8 cellular contexts compared by ENCODE assay signal in genomic region chr11:2400069-2400760, GRCh38. TPM values are rescaled to one million over a fixed set of nuclear protein-coding genes. Genes with fewer than 3 reads are reported as not detected.
DNase-seq lines count a peak whose midpoint lies in the region; ATAC-seq and TF ChIP-seq lines count a peak whose summit lies in the region.

TSSC4 (plus strand) TSS chr11:2400750; CDS start chr11:2402634, 1,884 bp downstream.

- peak within 1 kb of the TSS; percentile 89 to 93 for H3K4me3 ChIP-seq in ascending aorta
- peak within 1 kb of the TSS; percentile 68 for H3K4me3 ChIP-seq in right cardiac atrium (ENCODE audit: low read length)
- peak within 1 kb of the TSS; percentile 68 to 72 for H3K4me3 ChIP-seq in aorta (ENCODE audit: low read length in 2 of 2)

- ATAC-seq in HG02938 (IDR thresholded peaks at IDR 0.05; ENCODE audit: unreplicated experiment): peak; percentile 89
- peak; percentile 92 to 94 for ATAC-seq in right cardiac atrium
- peak; percentile 95 for ATAC-seq in aorta (ENCODE audit: low FRiP score)

- peak; percentile 93 to 98 (median 97) for TF ChIP-seq CTCF in ascending aorta (IDR thresholded peaks at IDR 0.05)

- DNase-seq in NCI-H187 (lab: John Stamatoyannopoulos, UW) (peak; percentile 98 to 100), ascending aorta (ENCODE audit: low spot score in 2 of 2) (peak; percentile 99 to 100), right cardiac atrium (peak; percentile 100), putamen (ENCODE audit: low spot score) (peak; percentile 100), aorta (peak; percentile 100)

- H3K9me3 ChIP-seq in ascending aorta (no peaks in the 10 kb centered on the region), right cardiac atrium (ENCODE audit: control insufficient read depth, low read length) (no peaks in the 10 kb centered on the region), aorta (ENCODE audit: control insufficient read depth, low read length) (no peaks in the 10 kb centered on the region)

- intact Hi-C loops in T-helper 2 cell treated with Interferon-gamma antibody and Interleukin-4, amounts not matched to agents 100 ng/mL and 5 ng/mL, for 36 hours (cut with micrococcal nuclease): loop anchor here (1.0 to 10.0 kb wide), 8 partner anchors 19 to 657 kb away; partner anchors contain the start of genes C11orf21, CARS1, CD81 and CTSD
- intact Hi-C loops in ascending aorta (cut with DNase I) (loop anchor here (1.0 to 10.0 kb wide), 5 partner anchors 23 to 1023 kb away; partner anchors contain the start of genes CD81 and CDKN1C), right cardiac atrium (cut with DNase I) (loop anchor here in 1 of 4 donors (5.0 kb wide), 1 partner anchor 88 kb away; no protein-coding TSS in a partner anchor), aorta (cut with DNase I) (loop anchor here in 1 of 2 donors (1.0 to 5.0 kb wide), 4 partner anchors 17 to 1123 kb away; partner anchors contain the start of gene CD81)

- H3K27me3 ChIP-seq in ascending aorta (no peaks in the 10 kb centered on the region), right cardiac atrium (ENCODE audit: control insufficient read depth, insufficient read depth) (no peaks in the 10 kb centered on the region), aorta (ENCODE audit: control insufficient read depth in 1 of 2, insufficient read depth in 2 of 2, low read length in 1 of 2) (no peaks in the 10 kb centered on the region)

- WGBS in right cardiac atrium: under 1% methylated on average over 65 of the region's 65 CpGs
- 0% methylated on average over 59 to 65 of the region's 65 CpGs for WGBS in aorta, 2 donors

- H3K4me1 ChIP-seq in ascending aorta (peaks cover 12 to 26% of the 10 kb centered on the region in 2 donors), right cardiac atrium (ENCODE audit: control insufficient read depth, insufficient read depth, low read length) (peaks cover 13% of the 10 kb centered on the region), aorta (ENCODE audit: control insufficient read depth in 1 of 2, insufficient read depth in 2 of 2, low read length in 2 of 2) (no peaks in the 10 kb centered on the region)

- TF ChIP-seq POLR2A in GM15510 (IDR thresholded peaks at IDR 0.05; ENCODE audit: borderline replicate concordance, extremely low read depth, insufficient read length): peak; percentile 90

- H3K27ac ChIP-seq in ascending aorta: peak within 1 kb of the TSS; percentile 100
- H3K27ac ChIP-seq in right cardiac atrium (ENCODE audit: low read length): peak within 1 kb of the TSS; percentile 94
- peak within 1 kb of the TSS; percentile 87 to 95 for H3K27ac ChIP-seq in aorta (ENCODE audit: low read depth in 1 of 2, low read length in 2 of 2)

- H3K36me3 ChIP-seq in ascending aorta (peaks cover 48 to 58% of the 10 kb centered on the region in 2 donors), aorta (ENCODE audit: control insufficient read depth in 1 of 2, insufficient read depth in 2 of 2, low read length in 1 of 2) (peaks cover 0 to 3% of the 10 kb centered on the region in 2 donors)

RNA-seq across cellular contexts. Expression of gene TSSC4, which starts in this region (rescaled TPM):
- 41.5 and 42.2 TPM in 2 replicates for total RNA-seq in T-helper 2 cell treated with Interferon-gamma antibody and Interleukin-4, amounts not matched to agents 100 ng/mL and 5 ng/mL, for 36 hours
- 183 TPM for total RNA-seq in ascending aorta
- 10 to 100 TPM; 30.5 to 50.4 (median 37.1) TPM for total RNA-seq in right cardiac atrium
- polyA plus RNA-seq in right cardiac atrium: 31.8 TPM
- total RNA-seq in aorta: 10 to 100 TPM; 35.2 to 44.3 TPM
- 10 to 100 TPM; 42.9 to 64.4 TPM for polyA plus RNA-seq in aorta

Comparison
In these comparisons a context has a peak if more than half of its experiments do, and no peak if none do; other contexts are left out.
1. Peak in every context shown above with its lines: DNase-seq, ATAC-seq, H3K4me3 ChIP-seq and H3K27ac ChIP-seq.